ENCODE assay signal across 1 cellular context in the genomic region with DNA sequence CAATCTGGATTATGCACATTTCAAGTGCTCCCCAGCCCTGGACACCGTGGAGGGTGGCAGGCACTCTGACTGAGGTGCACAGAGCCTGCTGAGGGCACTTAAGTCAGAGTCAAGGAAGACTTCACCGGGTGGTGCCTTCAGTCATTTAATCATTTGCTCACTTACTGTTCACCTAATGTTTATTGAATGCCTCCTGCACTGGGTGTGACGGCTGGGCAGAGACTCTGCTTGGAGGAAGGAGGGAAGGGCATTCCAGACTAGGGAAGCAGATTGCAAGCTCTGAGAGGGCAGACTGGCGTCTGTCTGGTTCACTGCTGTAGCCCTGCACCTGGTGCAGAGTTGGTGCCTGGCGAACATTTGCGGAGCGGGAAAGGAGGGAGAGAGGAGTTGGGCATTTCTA.
TF ChIP-seq lines count a peak whose summit lies in the region.

No MANE protein-coding gene starts in this region.

TF ChIP-seq in A549, 52 proteins besides CTCF, POLR2A, EP300 and RAD21 (continued from another document):
- TF ChIP-seq, protein P1, sequence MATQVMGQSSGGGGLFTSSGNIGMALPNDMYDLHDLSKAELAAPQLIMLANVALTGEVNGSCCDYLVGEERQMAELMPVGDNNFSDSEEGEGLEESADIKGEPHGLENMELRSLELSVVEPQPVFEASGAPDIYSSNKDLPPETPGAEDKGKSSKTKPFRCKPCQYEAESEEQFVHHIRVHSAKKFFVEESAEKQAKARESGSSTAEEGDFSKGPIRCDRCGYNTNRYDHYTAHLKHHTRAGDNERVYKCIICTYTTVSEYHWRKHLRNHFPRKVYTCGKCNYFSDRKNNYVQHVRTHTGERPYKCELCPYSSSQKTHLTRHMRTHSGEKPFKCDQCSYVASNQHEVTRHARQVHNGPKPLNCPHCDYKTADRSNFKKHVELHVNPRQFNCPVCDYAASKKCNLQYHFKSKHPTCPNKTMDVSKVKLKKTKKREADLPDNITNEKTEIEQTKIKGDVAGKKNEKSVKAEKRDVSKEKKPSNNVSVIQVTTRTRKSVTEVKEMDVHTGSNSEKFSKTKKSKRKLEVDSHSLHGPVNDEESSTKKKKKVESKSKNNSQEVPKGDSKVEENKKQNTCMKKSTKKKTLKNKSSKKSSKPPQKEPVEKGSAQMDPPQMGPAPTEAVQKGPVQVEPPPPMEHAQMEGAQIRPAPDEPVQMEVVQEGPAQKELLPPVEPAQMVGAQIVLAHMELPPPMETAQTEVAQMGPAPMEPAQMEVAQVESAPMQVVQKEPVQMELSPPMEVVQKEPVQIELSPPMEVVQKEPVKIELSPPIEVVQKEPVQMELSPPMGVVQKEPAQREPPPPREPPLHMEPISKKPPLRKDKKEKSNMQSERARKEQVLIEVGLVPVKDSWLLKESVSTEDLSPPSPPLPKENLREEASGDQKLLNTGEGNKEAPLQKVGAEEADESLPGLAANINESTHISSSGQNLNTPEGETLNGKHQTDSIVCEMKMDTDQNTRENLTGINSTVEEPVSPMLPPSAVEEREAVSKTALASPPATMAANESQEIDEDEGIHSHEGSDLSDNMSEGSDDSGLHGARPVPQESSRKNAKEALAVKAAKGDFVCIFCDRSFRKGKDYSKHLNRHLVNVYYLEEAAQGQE (IDR thresholded peaks at IDR 0.05), result no peak
TF ChIP-seq in A549: peak in this region for 0.
